Comparison of ENCODE assay signal across 8 cellular contexts in the genomic region with DNA sequence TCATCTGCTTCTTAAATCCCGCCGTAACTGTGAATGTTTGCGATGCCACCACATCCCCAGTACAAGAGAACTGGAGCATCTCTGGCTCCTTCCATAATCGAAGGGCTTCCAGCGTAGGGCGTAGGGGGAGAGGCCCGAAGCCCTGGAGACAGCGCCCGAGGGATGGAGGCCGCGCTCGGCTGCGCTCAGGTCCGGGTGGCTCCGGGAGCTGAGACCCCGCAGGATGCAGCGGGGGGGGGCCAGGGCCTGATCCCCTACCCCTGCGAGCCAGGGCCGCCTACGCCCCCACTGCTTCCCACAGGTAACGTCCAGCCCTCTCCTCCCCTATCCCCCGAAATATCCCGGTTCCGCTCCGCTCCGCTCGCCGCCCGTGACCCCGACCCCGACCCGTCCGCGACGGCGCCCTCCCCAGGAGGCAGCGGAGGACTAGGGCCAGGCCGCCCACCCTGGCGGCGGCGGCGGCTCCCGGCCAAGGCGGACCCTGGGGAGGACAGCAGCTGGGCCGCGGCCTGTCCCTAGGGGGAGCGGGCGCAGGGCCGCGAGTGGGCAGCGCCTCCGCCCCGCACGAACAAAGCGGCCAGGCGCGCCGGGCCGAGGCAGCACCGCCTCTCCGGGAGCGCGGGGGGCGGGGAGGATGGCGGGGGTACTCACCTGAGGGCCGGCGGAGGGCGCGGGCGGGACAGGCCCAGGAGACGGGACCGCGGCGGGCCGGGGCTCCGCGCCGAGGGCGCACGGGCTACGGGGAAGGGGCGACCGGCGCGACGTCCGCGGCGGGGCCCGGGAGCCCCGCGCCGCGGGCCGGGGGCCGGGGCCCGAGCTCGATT. TPM values are rescaled to one million over a fixed set of nuclear protein-coding genes. Genes with fewer than 3 reads are reported as not detected.
DNase-seq lines count a peak whose midpoint lies in the region; ATAC-seq and TF ChIP-seq lines count a peak whose summit lies in the region.

No MANE protein-coding gene starts in this region.

- H3K9me3 Mint-ChIP-seq in dendritic cell treated with granulocyte-macrophage colony-stimulating factor and Interleukin-4, amounts not matched to agents 40 ng/mL and 50 ng/mL, for 4 days = no peaks in the 10 kb centered on the region
- no peaks in the 10 kb centered on the region for H3K9me3 Mint-ChIP-seq in stimulated activated naive B cell treated with anti-CD40 and anti-IgM and Interleukin-4, amounts not matched to agents 10 μg/mL and 1 μg/mL and 100 μg/mL, for 72 hours

- peak in 2 of 6 experiments; percentile 8 to 25 for TF ChIP-seq CTCF in Peyer's patch (IDR thresholded peaks at IDR 0.05)

- peak overlapping the region; percentile 52 to 97 (median 74) for H3K4me3 ChIP-seq in Peyer's patch

- H3K4me1 ChIP-seq in Peyer's patch = peaks cover 0 to 15% (median 0%) of the 10 kb centered on the region in 4 donors

- no peaks in the 10 kb centered on the region for H3K27me3 ChIP-seq in Peyer's patch

- H3K9me3 ChIP-seq in Peyer's patch = no peaks in the 10 kb centered on the region

- H3K36me3 Mint-ChIP-seq in dendritic cell treated with granulocyte-macrophage colony-stimulating factor and Interleukin-4, amounts not matched to agents 40 ng/mL and 50 ng/mL, for 4 days (ENCODE audit: low read depth) = peaks cover 13% of the 10 kb centered on the region
- peaks cover 2 to 5% of the 10 kb centered on the region in 2 donors for H3K36me3 Mint-ChIP-seq in stimulated activated naive B cell treated with anti-CD40 and anti-IgM and Interleukin-4, amounts not matched to agents 10 μg/mL and 1 μg/mL and 100 μg/mL, for 72 hours

- no peaks in the 10 kb centered on the region for H3K36me3 ChIP-seq in Peyer's patch

- H3K27ac ChIP-seq in Peyer's patch = peak overlapping the region; percentile 62 to 93 (median 82)

- TF ChIP-seq POLR2A in Peyer's patch (IDR thresholded peaks at IDR 0.05) = no peak

- intact Hi-C loops in dendritic cell treated with granulocyte-macrophage colony-stimulating factor and Interleukin-4, amounts not matched to agents 40 ng/mL and 50 ng/mL, for 4 days (cut with micrococcal nuclease) = loop anchor here (5.0 to 10.0 kb wide), 3 partner anchors 131 to 1481 kb away; a partner anchor contains a TSS

- H3K27me3 Mint-ChIP-seq in dendritic cell treated with granulocyte-macrophage colony-stimulating factor and Interleukin-4, amounts not matched to agents 40 ng/mL and 50 ng/mL, for 4 days = peaks cover 3% of the 10 kb centered on the region
- peaks cover 32 to 45% of the 10 kb centered on the region in 2 donors for H3K27me3 Mint-ChIP-seq in stimulated activated naive B cell treated with anti-CD40 and anti-IgM and Interleukin-4, amounts not matched to agents 10 μg/mL and 1 μg/mL and 100 μg/mL, for 72 hours

- H3K4me1 Mint-ChIP-seq in dendritic cell treated with granulocyte-macrophage colony-stimulating factor and Interleukin-4, amounts not matched to agents 40 ng/mL and 50 ng/mL, for 4 days (ENCODE audit: low read depth) = peaks cover 19% of the 10 kb centered on the region
- H3K4me1 Mint-ChIP-seq in stimulated activated naive B cell treated with anti-CD40 and anti-IgM and Interleukin-4, amounts not matched to agents 10 μg/mL and 1 μg/mL and 100 μg/mL, for 72 hours = peaks cover 10 to 20% of the 10 kb centered on the region in 2 donors

- H3K4me3 Mint-ChIP-seq in dendritic cell treated with granulocyte-macrophage colony-stimulating factor and Interleukin-4, amounts not matched to agents 40 ng/mL and 50 ng/mL, for 4 days = peak overlapping the region; percentile 77
- H3K4me3 Mint-ChIP-seq in stimulated activated naive B cell treated with anti-CD40 and anti-IgM and Interleukin-4, amounts not matched to agents 10 μg/mL and 1 μg/mL and 100 μg/mL, for 72 hours = peak overlapping the region; percentile 51 to 66

- ATAC-seq in HG02759 (IDR thresholded peaks at IDR 0.05; ENCODE audit: unreplicated experiment) = peak; percentile 35
- ATAC-seq in stimulated activated naive B cell treated with anti-CD40 and anti-IgM and Interleukin-4, amounts not matched to agents 10 μg/mL and 1 μg/mL and 100 μg/mL, for 72 hours (replicated peaks) = peak; percentile 44

- peak overlapping the region; percentile 99 for H3K27ac Mint-ChIP-seq in dendritic cell treated with granulocyte-macrophage colony-stimulating factor and Interleukin-4, amounts not matched to agents 40 ng/mL and 50 ng/mL, for 4 days
- peak overlapping the region; percentile 51 for H3K27ac Mint-ChIP-seq in stimulated activated naive B cell treated with anti-CD40 and anti-IgM and Interleukin-4, amounts not matched to agents 10 μg/mL and 1 μg/mL and 100 μg/mL, for 72 hours

- peak; percentile 70 for DNase-seq in ELF-1 (ENCODE audit: low read depth, low spot score)
- DNase-seq in Peyer's patch = peak in 2 of 3 donors; percentile 47 to 58
- peak; percentile 91 for DNase-seq in left kidney (ENCODE audit: low read depth, low spot score)
- peak; percentile 1 for DNase-seq in stimulated activated naive B cell treated with anti-CD40 and anti-IgM and Interleukin-4, amounts not matched to agents 10 μg/mL and 1 μg/mL and 100 μg/mL, for 72 hours
- no peak for DNase-seq in activated effector memory CD4-positive, alpha-beta T cell treated with Interleukin-2 at 50 U/mL for 16 hours
- no peak for DNase-seq in stimulated activated naive CD4-positive, alpha-beta T cell (lab: John Stamatoyannopoulos, UW)

RNA-seq across cellular contexts. Expression of a gene that starts 0.7 kb away (rescaled TPM):
- 100 to 1,000 TPM in 1 of 4 donors, 10 to 100 TPM in 3; 31.7 to 139 (median 65.2) TPM for total RNA-seq in Peyer's patch

Comparison
In these comparisons a context has a peak if more than half of its experiments do, and no peak if none do; other contexts are left out.
1. DNase-seq: peak in ELF-1 (single experiment), Peyer's patch (2 of 3), left kidney (single experiment) and stimulated activated naive B cell treated with anti-CD40 and anti-IgM and Interleukin-4, amounts not matched to agents 10 μg/mL and 1 μg/mL and 100 μg/mL, for 72 hours (single experiment); none in activated effector memory CD4-positive, alpha-beta T cell treated with Interleukin-2 at 50 U/mL for 16 hours (single experiment) and stimulated activated naive CD4-positive, alpha-beta T cell (0 of 6).